8 cellular contexts compared by ENCODE assay signal in genomic region chr6:99151634-99152344, GRCh38.
DNase-seq lines count a peak whose midpoint lies in the region; ATAC-seq and TF ChIP-seq lines count a peak whose summit lies in the region.

No MANE protein-coding gene starts in this region.

- in situ Hi-C loops in GM13976 (cut with MboI; ENCODE audit: low sequenced_read_pairs, unreplicated experiment) = no loop called here

- ATAC-seq in HG02610 (IDR thresholded peaks at IDR 0.05; ENCODE audit: unreplicated experiment) = peak; percentile 94
- peak; percentile 57 for ATAC-seq in stimulated activated naive CD8-positive, alpha-beta T cell treated with anti-CD3 and anti-CD28 coated beads, Interleukin-15, Interleukin-2, amounts not matched to agents 100 U/mL and 50 U/mL, for 24 hours

- peak; percentile 83 for TF ChIP-seq CTCF in GM13976 (IDR thresholded peaks at IDR 0.05; ENCODE audit: borderline replicate concordance, control extremely low read depth, extremely low read depth, insufficient read depth, missing control alignments)

- DNase-seq in AML-193 (lab: John Stamatoyannopoulos, UW) (peak; percentile 40 to 41), GM13976 (ENCODE audit: low spot score) (peak; percentile 49), M059J (ENCODE audit: low read depth) (peak; percentile 12), iPS DF 4.7 (ENCODE audit: extremely low read depth, low spot score) (peak; percentile 46)
- DNase-seq in activated CD8-positive, alpha-beta memory T cell treated with anti-CD3 and anti-CD28 coated beads, Interleukin-2, amount 50 U/mL, for 48 hours = peak; percentile 77
- DNase-seq in stimulated activated naive CD8-positive, alpha-beta T cell treated with anti-CD3 and anti-CD28 coated beads, Interleukin-15, Interleukin-2, amounts not matched to agents 100 U/mL and 50 U/mL, for 24 hours = peak; percentile 58
- DNase-seq in stimulated activated naive CD4-positive, alpha-beta T cell treated with Interleukin-2 at 50 U/mL for 16 hours (lab: John Stamatoyannopoulos, UW) = no peak
